Comparison of ENCODE assay signal across 9 cellular contexts in the genomic region with DNA sequence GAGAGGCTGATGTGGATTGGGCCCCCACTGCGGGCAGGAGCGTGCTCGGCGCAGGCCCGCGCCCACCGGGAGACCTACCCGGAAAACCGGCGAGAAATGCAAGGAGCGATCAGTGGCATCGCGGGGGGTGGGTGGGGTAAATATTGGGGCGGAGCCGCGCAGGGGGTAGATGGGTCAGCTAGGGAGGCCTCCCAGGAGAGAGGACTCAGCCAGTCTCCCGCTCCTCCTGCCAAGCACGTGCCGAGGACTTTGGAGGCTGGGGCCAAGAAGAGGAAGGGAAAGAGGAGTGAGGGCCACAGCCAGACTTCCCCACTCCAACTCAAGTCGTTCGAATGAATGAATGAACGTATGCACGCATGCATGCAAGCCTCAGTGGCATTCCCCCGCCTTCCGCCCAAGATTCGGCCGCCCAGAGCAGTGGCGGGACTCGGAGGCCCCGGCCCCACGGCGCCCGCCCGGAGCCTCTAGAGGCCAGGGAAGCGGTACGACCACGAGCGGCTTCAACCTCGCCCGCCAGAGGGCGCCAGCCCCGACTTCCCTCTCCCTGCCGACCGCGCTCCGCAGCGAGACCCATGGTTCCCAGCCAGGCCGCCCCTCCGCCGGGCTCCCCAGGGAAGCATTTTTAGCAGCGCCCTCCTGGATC. TPM values are rescaled to one million over a fixed set of nuclear protein-coding genes. Genes with fewer than 3 reads are reported as not detected.
A peak's percentile ranks its signal among the peaks of the same experiment; 100 is the strongest.
DNase-seq lines count a peak whose midpoint lies in the region; ATAC-seq, FAIRE-seq and TF ChIP-seq lines count a peak whose summit lies in the region.
"Had no signal": no experiment of that assay in that cellular context is flagged by ENCODE, and none has a peak within 500 bp of the region (broad histone marks: within the 10 kb centered on the region; RNA-seq: fewer than 3 reads in every experiment).

No MANE protein-coding gene starts in this region.

- DNase-seq in D721Med (ENCODE audit: insufficient read length, low spot score) (peak; percentile 94), OCI-M1 (lab: John Stamatoyannopoulos, UW) (peak; percentile 91), nucleus accumbens (lab: John Stamatoyannopoulos, UW) (peak in 48 of 56 donors; percentile 4 to 84 (median 42)), NCI-H2196 (lab: John Stamatoyannopoulos, UW; ENCODE audit: unreplicated experiment) (no peak)
- DNase-seq in activated naive CD4-positive, alpha-beta T cell treated with Interleukin-2 at 50 U/mL for 16 hours, result peak; percentile 87

- H3K27ac ChIP-seq in gastroesophageal sphincter (no peak overlapping the region), stomach smooth muscle (ENCODE audit: low read length) (no peak overlapping the region)

- no peak for TF ChIP-seq EP300 in gastroesophageal sphincter (IDR thresholded peaks at IDR 0.05)

- H3K4me3 ChIP-seq in gastroesophageal sphincter (peak overlapping the region; percentile 8 to 44), stomach smooth muscle (ENCODE audit: low read length in 2 of 2) (peak overlapping the region; percentile 63 to 72)

- H3K9me3 ChIP-seq in gastroesophageal sphincter, result no peaks in the 10 kb centered on the region
- H3K9me3 ChIP-seq in stomach smooth muscle (ENCODE audit: control insufficient read depth in 2 of 2, low read length in 2 of 2), result no peaks in the 10 kb centered on the region

- ATAC-seq in HG02610 (IDR thresholded peaks at IDR 0.05; ENCODE audit: unreplicated experiment), result peak; percentile 37
- ATAC-seq in gastroesophageal sphincter, result peak; percentile 56

- H3K9ac ChIP-seq in stomach smooth muscle (ENCODE audit: low read length in 2 of 2), result peak overlapping the region in 1 of 2 donors; percentile 39

- TF ChIP-seq CTCF in D721Med (IDR thresholded peaks at IDR 0.05; ENCODE audit: insufficient read depth, missing control alignments) (peak; percentile 61), gastroesophageal sphincter (IDR thresholded peaks at IDR 0.05) (peak in 3 of 4 experiments; percentile 79 to 91 (median 80))

- no peak for FAIRE-seq in D721Med (lab: Jason Lieb, UNC)

- H3K36me3 ChIP-seq in gastroesophageal sphincter, result peaks cover 0 to 9% of the 10 kb centered on the region in 2 donors
- peaks cover 3 to 5% of the 10 kb centered on the region in 2 donors for H3K36me3 ChIP-seq in stomach smooth muscle (ENCODE audit: control insufficient read depth in 2 of 2, insufficient read depth in 2 of 2, low read length in 2 of 2)

- H3K4me1 ChIP-seq in gastroesophageal sphincter (peaks cover 2 to 80% (median 39%) of the 10 kb centered on the region in 3 donors), stomach smooth muscle (ENCODE audit: control insufficient read depth, insufficient read depth, low read length) (peaks cover 62% of the 10 kb centered on the region)

- TF ChIP-seq POLR2A in gastroesophageal sphincter (IDR thresholded peaks at IDR 0.05), result no peak

- H3K27me3 ChIP-seq in gastroesophageal sphincter, result peaks cover 55% of the 10 kb centered on the region
- H3K27me3 ChIP-seq in stomach smooth muscle (ENCODE audit: control insufficient read depth in 1 of 2, insufficient read depth in 2 of 2, low read length in 2 of 2), result peaks cover 35 to 51% of the 10 kb centered on the region in 2 donors

- WGBS in gastroesophageal sphincter (ENCODE audit: low coverage in 1 of 2), 2 donors, result 2% methylated on average over 16 of the region's 51 CpGs; no CpG with 5 or more reads in 1 of the 2 donors

RNA-seq across cellular contexts. Expression of gene NPM3, which starts 3.6 kb away (rescaled TPM):
- 10 to 100 TPM; 11.4 to 28.2 (median 21.8) TPM for total RNA-seq in gastroesophageal sphincter

RNA-seq across cellular contexts. Expression of gene FGF8, which starts 3.8 kb away (rescaled TPM):
- not detected for total RNA-seq in gastroesophageal sphincter
- total RNA-seq: T-helper 1 cell treated with Interleukin-12 subunit alpha and Interleukin-12 subunit beta and Interleukin-4 antibody, amounts not matched to agents 30 ng/mL and 1 ng/mL, for 36 hours had no signal

RNA-seq across cellular contexts. Expression of gene OGA, which starts 38.6 kb away (rescaled TPM):
- 100 to 1,000 TPM in 2 of 4 donors, 10 to 100 TPM in 2; 92.5 to 163 (median 115) TPM for total RNA-seq in gastroesophageal sphincter
